In genomic region chr11:118924591-118925585, GRCh38 we compare ENCODE assay signal across 8 cellular contexts. TPM values are rescaled to one million over a fixed set of nuclear protein-coding genes. Genes with fewer than 3 reads are reported as not detected.
A peak's percentile ranks its signal among the peaks of the same experiment; 100 is the strongest.
DNase-seq lines count a peak whose midpoint lies in the region; ATAC-seq and TF ChIP-seq lines count a peak whose summit lies in the region.

No MANE protein-coding gene starts in this region.

- peaks cover 74% of the 10 kb centered on the region for H3K4me1 Mint-ChIP-seq in stimulated activated naive CD8-positive, alpha-beta T cell treated with anti-CD3 and anti-CD28 coated beads, Interleukin-15, amount 100 ng/mL, for 72 hours

- H3K4me1 ChIP-seq in SJSA1 (replicated peaks) (peaks cover 70% of the 10 kb centered on the region), left lung (peaks cover 34 to 78% of the 10 kb centered on the region in 2 donors)

- DNase-seq in ACHN (peak; percentile 37), SJSA1 (ENCODE audit: low read depth in 1 of 2, low spot score in 2 of 2) (peak in 1 of 2 experiments; percentile 46), left lung (peak; percentile 52 to 85)
- DNase-seq in central memory CD4-positive, alpha-beta T cell: peak; percentile 46
- DNase-seq in stimulated activated naive CD8-positive, alpha-beta T cell treated with anti-CD3 and anti-CD28 coated beads, Interleukin-15, amount 100 ng/mL, for 72 hours: peak; percentile 63 to 66

- H3K4me3 Mint-ChIP-seq in stimulated activated naive CD8-positive, alpha-beta T cell treated with anti-CD3 and anti-CD28 coated beads, Interleukin-15, amount 100 ng/mL, for 72 hours: peak overlapping the region; percentile 84 to 89

- H3K27ac ChIP-seq in SJSA1 (no peak overlapping the region; the same call in 1 of the 2 replicates), left lung (peak overlapping the region; percentile 84 to 88)

- TF ChIP-seq CTCF in GM12875 (IDR thresholded peaks at IDR 0.05; ENCODE audit: borderline replicate concordance, insufficient read depth, low read depth, low read length) (no peak), left lung (IDR thresholded peaks at IDR 0.05) (no peak)

- H3K36me3 ChIP-seq in SJSA1: no peaks in the 10 kb centered on the region
- no peaks in the 10 kb centered on the region for H3K36me3 ChIP-seq in left lung

- H3K9me3 Mint-ChIP-seq in stimulated activated naive CD8-positive, alpha-beta T cell treated with anti-CD3 and anti-CD28 coated beads, Interleukin-15, amount 100 ng/mL, for 72 hours: no peaks in the 10 kb centered on the region

- in situ Hi-C loops in ACHN (cut with HindIII; ENCODE audit: low pct_ligation_motif_present, low pct_unique_long_range_greater_than_20kb, low sequenced_read_pairs): no loop called here

- ATAC-seq in left lung: no peak
- ATAC-seq in stimulated activated naive CD8-positive, alpha-beta T cell treated with anti-CD3 and anti-CD28 coated beads, Interleukin-15, amount 100 ng/mL, for 72 hours: no peak
- ATAC-seq in GM21423 (IDR thresholded peaks at IDR 0.05; ENCODE audit: unreplicated experiment): no peak
- ATAC-seq in HG03354 (IDR thresholded peaks at IDR 0.05; ENCODE audit: poor library complexity, severe bottlenecking, unreplicated experiment): no peak

- H3K4me3 ChIP-seq in GM12875 (ENCODE audit: low read depth, low read length) (peak overlapping the region; percentile 76), SJSA1 (peak overlapping the region; percentile 56), left lung (peak overlapping the region; percentile 90 to 94)

- no peaks in the 10 kb centered on the region for H3K27me3 ChIP-seq in SJSA1 (replicated peaks)
- H3K27me3 ChIP-seq in left lung: no peaks in the 10 kb centered on the region

- H3K27me3 Mint-ChIP-seq in stimulated activated naive CD8-positive, alpha-beta T cell treated with anti-CD3 and anti-CD28 coated beads, Interleukin-15, amount 100 ng/mL, for 72 hours: no peaks in the 10 kb centered on the region

- peak overlapping the region; percentile 82 to 93 for H3K27ac Mint-ChIP-seq in stimulated activated naive CD8-positive, alpha-beta T cell treated with anti-CD3 and anti-CD28 coated beads, Interleukin-15, amount 100 ng/mL, for 72 hours

- intact Hi-C loops in left lung (cut with DNase I): no loop called here

- H3K9me3 ChIP-seq in SJSA1 (replicated peaks) (no peaks in the 10 kb centered on the region), left lung (no peaks in the 10 kb centered on the region)

RNA-seq across cellular contexts. Expression of gene BCL9L, which starts 0.8 kb away (rescaled TPM):
- total RNA-seq in SJSA1 (2014; rRNA removed; shearing (Covaris generic)): 4.0 and 6.8 TPM in 2 replicates
- total RNA-seq in left lung: 10 to 100 TPM; 79.4 to 88.9 TPM

RNA-seq across cellular contexts. Expression of gene UPK2, which starts 31.2 kb away (rescaled TPM):
- not detected in 2 replicates for total RNA-seq in SJSA1 (2014; rRNA removed; shearing (Covaris generic))
- not detected for total RNA-seq in left lung

RNA-seq across cellular contexts. Expression of gene CXCR5, which starts 41.2 kb away (rescaled TPM):
- not detected in 2 replicates for total RNA-seq in SJSA1 (2014; rRNA removed; shearing (Covaris generic))
- under 1 TPM in 1 of 2 donors, not detected in 1; 0.10 TPM for total RNA-seq in left lung

RNA-seq across cellular contexts. Expression of gene FOXR1, which starts 46.7 kb away (rescaled TPM):
- not detected in 2 replicates for total RNA-seq in SJSA1 (2014; rRNA removed; shearing (Covaris generic))
- total RNA-seq in left lung: not detected

Comparison
In these comparisons a context has a peak if more than half of its experiments do, and no peak if none do; other contexts are left out.
1. RNA of gene BCL9L, which starts 0.8 kb away (total RNA-seq): 79.4 to 88.9 TPM in left lung; 4.0 to 6.8 TPM in SJSA1; every median in the first group is over 10 times any median in the second.
2. Peak in every context shown above with its lines, with median percentiles within 50 percentile points of each other: H3K4me3 ChIP-seq.